Comparison of ENCODE assay signal across 9 cellular contexts in genomic region chr11:62427630-62428233, GRCh38. TPM values are rescaled to one million over a fixed set of nuclear protein-coding genes. Genes with fewer than 3 reads are reported as not detected.
DNase-seq lines count a peak whose midpoint lies in the region; ATAC-seq and TF ChIP-seq lines count a peak whose summit lies in the region.
"Had no signal": no experiment of that assay in that cellular context is flagged by ENCODE, and none has a peak within 500 bp of the region (broad histone marks: within the 10 kb centered on the region; RNA-seq: fewer than 3 reads in every experiment).

No MANE protein-coding gene starts in this region.

- peak overlapping the region; percentile 66 to 78 for H3K4me3 Mint-ChIP-seq in activated T-cell treated with anti-CD3 and anti-CD28 coated beads, Interleukin-2, amount 50 U/mL, for 72 hours
- no peak overlapping the region for H3K4me3 Mint-ChIP-seq in Calu3 (ENCODE audit: low read depth, unreplicated experiment)

- no peak overlapping the region for H2BK15ac ChIP-seq in mesenchymal stem cell (ENCODE audit: low read depth, poor library complexity, severe bottlenecking)

- H3K36me3 ChIP-seq in BLaER1 (no peaks in the 10 kb centered on the region), KMS-11 (ENCODE audit: insufficient read depth) (no peaks in the 10 kb centered on the region), mesenchymal stem cell (ENCODE audit: control insufficient read depth in 1 of 2, insufficient read depth in 2 of 2, low read depth in 1 of 2, low read length in 2 of 2) (no peaks in the 10 kb centered on the region)

- no peak overlapping the region for H4K91ac ChIP-seq in mesenchymal stem cell (ENCODE audit: low read length)

- peak; percentile 57 to 64 for ATAC-seq in activated T-cell treated with anti-CD3 and anti-CD28 coated beads, Interleukin-2, amount 50 U/mL, for 72 hours (replicated peaks in 1 of 2)
- no peak for ATAC-seq in GM19455 (IDR thresholded peaks at IDR 0.05; ENCODE audit: unreplicated experiment)

- H3K4me2 ChIP-seq in BLaER1 (peak overlapping the region; percentile 9; the same call in 1 of the 2 replicates), KMS-11 (peak overlapping the region; percentile 77), mesenchymal stem cell (ENCODE audit: low read length, poor library complexity, severe bottlenecking) (no peak overlapping the region)

- peaks cover 6% of the 10 kb centered on the region for H3K79me1 ChIP-seq in mesenchymal stem cell (replicated peaks; ENCODE audit: low read length, poor library complexity, severe bottlenecking)

- H3K27ac Mint-ChIP-seq in activated T-cell treated with anti-CD3 and anti-CD28 coated beads, Interleukin-2, amount 50 U/mL, for 72 hours: peak overlapping the region; percentile 88
- no peak overlapping the region for H3K27ac Mint-ChIP-seq in Calu3 (ENCODE audit: unreplicated experiment)

- peak overlapping the region; percentile 73 for H2BK5ac ChIP-seq in mesenchymal stem cell (ENCODE audit: low read depth, low read length, poor library complexity, severe bottlenecking)

- CTCF ChIA-PET in Calu3 (lab: Charles Lee): interaction anchor here (1.1 to 1.5 kb wide), 2 partner anchors 115 to 132 kb away, joined by 3 to 4 read pairs; no protein-coding TSS in a partner anchor

- peak overlapping the region; percentile 96 for H2AK5ac ChIP-seq in mesenchymal stem cell (ENCODE audit: low read length, severe bottlenecking)

- no peaks in the 10 kb centered on the region for H3K36me3 Mint-ChIP-seq in activated T-cell treated with anti-CD3 and anti-CD28 coated beads, Interleukin-2, amount 50 U/mL, for 72 hours (ENCODE audit: insufficient read depth in 2 of 2)
- H3K36me3 Mint-ChIP-seq in Calu3 (ENCODE audit: insufficient read depth, unreplicated experiment): peaks cover 26% of the 10 kb centered on the region

- H3K27ac ChIP-seq in BLaER1 (no peak overlapping the region), KMS-11 (peak overlapping the region; percentile 91), mesenchymal stem cell (ENCODE audit: low read length, poor library complexity, severe bottlenecking) (peak overlapping the region; percentile 100)

- H3K4me1 ChIP-seq in BLaER1 (peaks cover 27% of the 10 kb centered on the region), KMS-11 (ENCODE audit: low read depth, poor library complexity, severe bottlenecking) (peaks cover 61% of the 10 kb centered on the region), mesenchymal stem cell (ENCODE audit: control insufficient read depth, insufficient read depth, low read depth, low read length) (peaks cover 34% of the 10 kb centered on the region)

- peaks cover 71% of the 10 kb centered on the region for H3K4me1 Mint-ChIP-seq in activated T-cell treated with anti-CD3 and anti-CD28 coated beads, Interleukin-2, amount 50 U/mL, for 72 hours (ENCODE audit: low read depth)
- peaks cover 41% of the 10 kb centered on the region for H3K4me1 Mint-ChIP-seq in Calu3 (ENCODE audit: low read depth, unreplicated experiment)

- no peaks in the 10 kb centered on the region for H3K79me2 ChIP-seq in KMS-11 (ENCODE audit: insufficient read depth, low read depth)

- H3K18ac ChIP-seq in mesenchymal stem cell (ENCODE audit: low read depth in 1 of 2, low read length in 2 of 2): peak overlapping the region in 1 of 2 experiments; percentile 5

- H3K9me3 ChIP-seq in BLaER1 (no peaks in the 10 kb centered on the region), mesenchymal stem cell (ENCODE audit: control insufficient read depth, low read length) (no peaks in the 10 kb centered on the region)

- H3K4me3 ChIP-seq in BLaER1: no peak overlapping the region
- no peak overlapping the region for H3K4me3 ChIP-seq in KMS-11 (IDR thresholded peaks at IDR 0.05; ENCODE audit: insufficient read depth, low read depth, low read length)
- peak overlapping the region in 1 of 2 experiments; percentile 23 for H3K4me3 ChIP-seq in mesenchymal stem cell (ENCODE audit: insufficient read depth in 1 of 2, low read depth in 1 of 2, low read length in 2 of 2)

- 46% methylated on average over 6 of the region's 6 CpGs for WGBS in mesenchymal stem cell

- H4K20me1 ChIP-seq in BLaER1: no peaks in the 10 kb centered on the region
- H4K20me1 ChIP-seq in KMS-11 (ENCODE audit: insufficient read depth): no peaks in the 10 kb centered on the region

- no peak overlapping the region for H2BK12ac ChIP-seq in mesenchymal stem cell (ENCODE audit: low read length in 2 of 2)

- H4K8ac ChIP-seq in mesenchymal stem cell (ENCODE audit: low read length): peak overlapping the region; percentile 16

- peak; percentile 20 to 29 for DNase-seq in activated T-cell treated with anti-CD3 and anti-CD28 coated beads, Interleukin-2, amount 50 U/mL, for 72 hours
- DNase-seq in mesenchymal stem cell: peak; percentile 76
- no peak for DNase-seq in Calu3
- DNase-seq in NCI-H2107 (lab: John Stamatoyannopoulos, UW): no peak
- no peak for DNase-seq in GF-D8 (lab: John Stamatoyannopoulos, UW)
- DNase-seq: NK-92 treated with Interleukin-12 subunit alpha and Interleukin-12 subunit beta, amount 100 ng/mL, for 24 hours had no signal

- no peak overlapping the region for H3K9ac ChIP-seq in BLaER1
- peak overlapping the region; percentile 48 for H3K9ac ChIP-seq in KMS-11
- H3K9ac ChIP-seq in mesenchymal stem cell (ENCODE audit: low read length): peak overlapping the region; percentile 50

- no peaks in the 10 kb centered on the region for H3K27me3 Mint-ChIP-seq in activated T-cell treated with anti-CD3 and anti-CD28 coated beads, Interleukin-2, amount 50 U/mL, for 72 hours (ENCODE audit: low read depth)
- H3K27me3 Mint-ChIP-seq in Calu3 (ENCODE audit: unreplicated experiment): peaks cover 24% of the 10 kb centered on the region

- TF ChIP-seq CTCF in KMS-11 (conservative IDR thresholded peaks at IDR 0.05; ENCODE audit: low read depth, low read length): no peak
- no peak for TF ChIP-seq CTCF in Calu3 (IDR thresholded peaks at IDR 0.05; ENCODE audit: unreplicated experiment)

- H3K4ac ChIP-seq in mesenchymal stem cell (ENCODE audit: low read depth in 1 of 2, low read length in 2 of 2): peak overlapping the region in 1 of 2 experiments; percentile 15

- H3K27me3 ChIP-seq in BLaER1 (no peaks in the 10 kb centered on the region), KMS-11 (ENCODE audit: insufficient read depth, low read depth) (no peaks in the 10 kb centered on the region), mesenchymal stem cell (ENCODE audit: control insufficient read depth in 1 of 2, insufficient read depth in 1 of 2, low read length in 2 of 2) (no peaks in the 10 kb centered on the region)

- no peak overlapping the region for H3K14ac ChIP-seq in mesenchymal stem cell (ENCODE audit: low read length in 2 of 2)

- H2BK120ac ChIP-seq in mesenchymal stem cell (ENCODE audit: low read depth, low read length): no peak overlapping the region

- H3K9me3 Mint-ChIP-seq in activated T-cell treated with anti-CD3 and anti-CD28 coated beads, Interleukin-2, amount 50 U/mL, for 72 hours: no peaks in the 10 kb centered on the region
- H3K9me3 Mint-ChIP-seq in Calu3 (ENCODE audit: low read depth, unreplicated experiment): no peaks in the 10 kb centered on the region

- H3K23ac ChIP-seq in mesenchymal stem cell (ENCODE audit: low read length in 2 of 2): no peak overlapping the region

- intact Hi-C loops in Calu3 (cut with micrococcal nuclease; ENCODE audit: unreplicated experiment): loop anchor here (2.0 kb wide), 1 partner anchor 115 kb away; no protein-coding TSS in a partner anchor

- H2AFZ ChIP-seq in KMS-11 (ENCODE audit: low read depth) (peak overlapping the region; percentile 82), mesenchymal stem cell (ENCODE audit: low read depth, low read length) (no peak overlapping the region)

- no TSS peak for BruUV-seq in Calu3 (replicated peaks; lab: Mats Ljungman, UMichigan)

RNA-seq across cellular contexts. Expression of gene SCGB1A1, which starts 8.9 kb away (rescaled TPM):
- not detected for total RNA-seq in activated T-cell treated with anti-CD3 and anti-CD28 coated beads, Interleukin-2, amount 50 U/mL, for 72 hours
- not detected for polyA plus RNA-seq in mesenchymal stem cell (2013, experiment 1 of 2)
- not detected for polyA plus RNA-seq in mesenchymal stem cell (2013, experiment 2 of 2)
- not detected in 2 replicates for total RNA-seq in Calu3 (2022)

Comparison
In these comparisons a context has a peak if more than half of its experiments do, and no peak if none do; other contexts are left out.
1. DNase-seq: peak in activated T-cell treated with anti-CD3 and anti-CD28 coated beads, Interleukin-2, amount 50 U/mL, for 72 hours (2 of 2) and mesenchymal stem cell (single experiment); none in Calu3 (single experiment), NCI-H2107 (single experiment) and GF-D8 (single experiment).